ENCODE assay signal across 1 cellular context in genomic region chr19:35913589-35913988, GRCh38.
A peak's percentile ranks its signal among the peaks of the same experiment; 100 is the strongest.
TF ChIP-seq lines count a peak whose summit lies in the region.

No MANE protein-coding gene starts in this region.

TF ChIP-seq in HEK293, 187 proteins besides CTCF, POLR2A, EP300 and RAD21 (continued from another document):
- TF ChIP-seq ZBTB17 (tag by site-specific recombination; IDR thresholded peaks at IDR 0.05) = peak; percentile 10; the same call in 1 of the 2 replicates
- TF ChIP-seq ZBTB10 (tag by site-specific recombination; IDR thresholded peaks at IDR 0.05) = no peak
- peak; percentile 45; the same call in 1 of the 2 replicates for TF ChIP-seq PRDM1 (tag by site-specific recombination; IDR thresholded peaks at IDR 0.05)
- TF ChIP-seq ZNF837 (tag by site-specific recombination; IDR thresholded peaks at IDR 0.05) = no peak
- no peak for TF ChIP-seq YY2 (tag by site-specific recombination; IDR thresholded peaks at IDR 0.05)
- no peak for TF ChIP-seq ZNF366 (tag by site-specific recombination; conservative IDR thresholded peaks at IDR 0.05)
- no peak for TF ChIP-seq FEZF1 (tag by site-specific recombination; IDR thresholded peaks at IDR 0.05)
